In the genomic region with DNA sequence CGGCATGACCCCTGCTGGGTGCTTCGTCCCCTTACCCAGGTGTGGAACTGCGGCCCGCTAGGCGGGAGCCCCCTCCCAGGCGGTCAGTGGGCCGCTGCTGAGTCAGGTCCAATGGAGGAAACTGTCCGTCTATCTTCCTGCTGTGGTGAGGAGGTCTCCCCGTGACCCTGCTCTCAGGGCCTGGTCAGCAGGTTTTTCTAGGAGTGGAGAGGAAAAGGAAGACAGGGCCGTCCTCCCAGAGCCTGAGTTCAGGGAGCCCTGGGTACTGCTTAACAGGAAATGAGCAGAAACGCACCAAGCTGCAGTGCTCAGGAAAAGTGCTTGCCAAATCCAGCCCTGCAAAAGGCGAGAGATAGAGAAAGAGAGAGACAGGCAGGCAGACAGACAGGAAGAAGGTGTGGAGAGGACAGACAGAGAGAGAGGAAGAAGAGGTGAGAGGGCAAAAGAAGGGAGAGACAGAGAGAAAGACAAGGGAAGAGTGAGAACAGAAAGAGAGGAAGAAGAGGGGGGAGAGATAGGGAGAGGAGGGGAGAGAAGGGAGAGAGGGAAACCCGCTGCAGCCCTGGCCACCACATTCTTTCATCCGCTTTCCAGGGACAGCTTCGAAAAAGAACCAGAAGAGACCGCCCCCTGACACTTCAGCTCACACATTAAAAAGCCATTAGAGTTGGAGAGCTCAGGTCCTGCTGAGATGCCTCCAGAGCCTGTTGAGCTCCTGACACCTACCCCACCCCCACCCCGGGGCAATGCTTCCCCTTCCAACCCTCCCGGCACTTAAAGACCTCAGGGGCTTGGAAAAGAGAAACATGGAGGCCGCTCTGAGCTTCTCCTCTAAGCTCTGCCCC, we compare ENCODE assay signal across 8 cellular contexts. TPM values are rescaled to one million over a fixed set of nuclear protein-coding genes. Genes with fewer than 3 reads are reported as not detected.
DNase-seq lines count a peak whose midpoint lies in the region; ATAC-seq, FAIRE-seq and TF ChIP-seq lines count a peak whose summit lies in the region.

No MANE protein-coding gene starts in this region.

- no peak for TF ChIP-seq EP300 in H1 (IDR thresholded peaks at IDR 0.05; ENCODE audit: borderline replicate concordance in 1 of 2, low read depth in 2 of 2, low read length in 2 of 2)

- H3K14ac ChIP-seq in H1 (ENCODE audit: insufficient read length) = no peak overlapping the region

- H3K9me3 Mint-ChIP-seq in naive B cell (no peaks in the 10 kb centered on the region), Calu3 (ENCODE audit: low read depth, unreplicated experiment) (no peaks in the 10 kb centered on the region)

- peaks cover 28 to 50% of the 10 kb centered on the region in 2 experiments for H4K20me1 ChIP-seq in H1 (replicated peaks in 1 of 2; ENCODE audit: control insufficient read depth in 1 of 2, insufficient read depth in 2 of 2, low read length in 2 of 2)

- H3K18ac ChIP-seq in H1 (ENCODE audit: extremely low read depth, low read length) = peak overlapping the region; percentile 75

- peak overlapping the region; percentile 61 to 89 for H3K4me2 ChIP-seq in H1 (ENCODE audit: insufficient read depth in 1 of 2, low read depth in 2 of 2, low read length in 2 of 2)

- H3K56ac ChIP-seq in H1 (replicated peaks; ENCODE audit: insufficient read length, low read depth, low read length) = no peak overlapping the region

- no peak overlapping the region for H4K5ac ChIP-seq in H1 (ENCODE audit: insufficient read length, low read depth, low read length)

- 0 out of 2 replicates have a peak overlapping the region, but pooled peaks have one; percentile 7 for H2AK5ac ChIP-seq in H1 (ENCODE audit: low read depth, low read length)

- TF ChIP-seq CTCF in AG10803 (conservative IDR thresholded peaks at IDR 0.05; ENCODE audit: low read length) = no peak
- no peak for TF ChIP-seq CTCF in H1 (IDR thresholded peaks at IDR 0.05; ENCODE audit: control extremely low read depth in 1 of 3, insufficient read depth in 1 of 3, low read depth in 1 of 3, low read length in 3 of 3)
- TF ChIP-seq CTCF in Calu3 (IDR thresholded peaks at IDR 0.05; ENCODE audit: unreplicated experiment) = no peak

- H3K23ac ChIP-seq in H1 (ENCODE audit: insufficient read length) = no peak overlapping the region

- H3K27ac Mint-ChIP-seq in naive B cell (peak overlapping the region in 5 of 6 donors; percentile 15 to 97 (median 48)), Calu3 (ENCODE audit: unreplicated experiment) (no peak overlapping the region)

- no peak overlapping the region for H2BK120ac ChIP-seq in H1 (replicated peaks; ENCODE audit: low read depth, low read length)

- no peaks in the 10 kb centered on the region for H3K27me3 Mint-ChIP-seq in naive B cell
- no peaks in the 10 kb centered on the region for H3K27me3 Mint-ChIP-seq in Calu3 (ENCODE audit: unreplicated experiment)

- CTCF ChIA-PET in H1 (lab: Charles Lee; ENCODE audit: partially characterized antibody) = interaction anchor here (0.7 to 7.2 kb wide), 12 partner anchors 10 to 123 kb away, joined by 3 to 72 read pairs (median 6); a partner anchor contains a TSS
- CTCF ChIA-PET in Calu3 (lab: Charles Lee) = no interaction called here

- peak overlapping the region; percentile 71 for H3K4ac ChIP-seq in H1 (replicated peaks; ENCODE audit: insufficient read length, low read depth, low read length)

- H4K8ac ChIP-seq in H1 (ENCODE audit: extremely low read depth, insufficient read depth, low read length) = no peak overlapping the region; the same call in 1 of the 2 replicates

- H3K23me2 ChIP-seq in H1 (ENCODE audit: low read depth, low read length) = no peaks in the 10 kb centered on the region; the same call in 1 of the 2 replicates

- no peak overlapping the region for H3K27ac ChIP-seq in H1 (ENCODE audit: low read depth, low read length)

- H3K4me3 Mint-ChIP-seq in naive B cell (peak overlapping the region in 2 of 8 donors; percentile 37 to 53), Calu3 (ENCODE audit: low read depth, unreplicated experiment) (no peak overlapping the region)

- TF ChIP-seq POLR2A in H1 (IDR thresholded peaks at IDR 0.05; ENCODE audit: control extremely low read depth in 1 of 2, low read depth in 2 of 2, low read length in 2 of 2) = no peak

- peaks cover 40% of the 10 kb centered on the region for H3K79me1 ChIP-seq in H1 (ENCODE audit: low read depth, low read length)

- peak overlapping the region; percentile 44 for H4K91ac ChIP-seq in H1 (replicated peaks; ENCODE audit: insufficient read length, low read length)

- peak overlapping the region; percentile 40; the same call in 1 of the 2 replicates for H2BK5ac ChIP-seq in H1 (ENCODE audit: low read depth, low read length)

- intact Hi-C loops in head of caudate nucleus (cut with DNase I) (no loop called here), Calu3 (cut with micrococcal nuclease; ENCODE audit: unreplicated experiment) (no loop called here)

- 0 out of 2 replicates have a peak overlapping the region, but pooled peaks have one; percentile 9 for H2BK20ac ChIP-seq in H1 (ENCODE audit: low read length)

- H2BK12ac ChIP-seq in H1 (ENCODE audit: low read depth, low read length) = peak overlapping the region; percentile 91

- WGBS in H1 (ENCODE audit: extremely low coverage in 1 of 2, insufficient coverage in 1 of 2, insufficient read length in 1 of 2, insufficient replicate concordance in 2 of 2, low coverage in 1 of 2, low lambda C conversion rate in 2 of 2, missing lambda C conversion rate in 1 of 2), 2 experiments = 53% methylated on average over 19 of the region's 19 CpGs; no CpG with 5 or more reads in 1 of the 2 experiments

- peak in 1 of 2 experiments; percentile 8; a peak in 1 of 4 replicates for TF ChIP-seq RAD21 in H1 (IDR thresholded peaks at IDR 0.05 in 1 of 2, conservative IDR thresholded peaks at IDR 0.05 in 1 of 2; ENCODE audit: low read depth in 2 of 2, low read length in 2 of 2)

- H2AFZ ChIP-seq in H1 (ENCODE audit: low read length) = no peak overlapping the region

- H3K4me1 Mint-ChIP-seq in naive B cell = peaks cover 22 to 58% (median 52%) of the 10 kb centered on the region in 3 donors
- H3K4me1 Mint-ChIP-seq in Calu3 (ENCODE audit: low read depth, unreplicated experiment) = peaks cover 22% of the 10 kb centered on the region

- peaks cover 0 to 83% of the 10 kb centered on the region in 2 experiments; a peak in 2 of 4 replicates for H3K79me2 ChIP-seq in H1 (ENCODE audit: control insufficient read depth in 1 of 2, insufficient read depth in 2 of 2, low read length in 2 of 2)

- POLR2A ChIA-PET in H1 (lab: Charles Lee; ENCODE audit: partially characterized antibody) = interaction anchor here (0.9 to 5.2 kb wide), 12 partner anchors 10 to 66 kb away, joined by 3 to 57 read pairs (median 4); a partner anchor contains a TSS

- no peaks in the 10 kb centered on the region for H3K9me3 ChIP-seq in H1 (ENCODE audit: insufficient read depth in 2 of 2, low read depth in 1 of 2, low read length in 1 of 2)

- H2BK15ac ChIP-seq in H1 (ENCODE audit: low read length) = 0 out of 2 replicates have a peak overlapping the region, but pooled peaks have one; percentile 61

- no peak for ATAC-seq in naive B cell (ENCODE audit: low read depth in 2 of 2)

- H3K36me3 ChIP-seq in H1 (ENCODE audit: control insufficient read depth in 2 of 4, insufficient read depth in 4 of 4, low read length in 3 of 4) = no peaks in the 10 kb centered on the region; a peak in 1 of 8 replicates

- FAIRE-seq in H1 (lab: Jason Lieb, UNC) = peak; percentile 76

- DNase-seq in AG10803 (ENCODE audit: low read depth) = peak; percentile 55
- DNase-seq in NCI-H510A (lab: John Stamatoyannopoulos, UW) = peak; percentile 55
- peak in 1 of 2 experiments; percentile 51 for DNase-seq in H1 (ENCODE audit: low read depth in 1 of 2, low spot score in 2 of 2)
- DNase-seq in naive B cell = no peak
- no peak for DNase-seq in NCI-H1092 treated with DMSO at 0.1 percent for 48 hours (lab: John Stamatoyannopoulos, UW)
- no peak for DNase-seq in head of caudate nucleus
- no peak for DNase-seq in NCI-H187 treated with DMSO at 0.1 percent for 48 hours (lab: John Stamatoyannopoulos, UW)
- no peak for DNase-seq in Calu3

- H3K36me3 Mint-ChIP-seq in naive B cell (peaks cover 0 to 7% of the 10 kb centered on the region in 2 donors), Calu3 (ENCODE audit: insufficient read depth, unreplicated experiment) (peaks cover 5% of the 10 kb centered on the region)

- no peaks in the 10 kb centered on the region for H3K27me3 ChIP-seq in H1 (replicated peaks in 1 of 4; ENCODE audit: control insufficient read depth in 3 of 4, extremely low read depth in 1 of 4, insufficient read depth in 3 of 4, low read length in 3 of 4)

- BruUV-seq in Calu3 (replicated peaks; lab: Mats Ljungman, UMichigan) = no TSS peak

- H3K4me3 ChIP-seq in AG10803 (ENCODE audit: low read length) (peak overlapping the region; percentile 15), H1 (ENCODE audit: extremely low read depth in 1 of 4, insufficient read depth in 2 of 4, low read depth in 3 of 4, low read length in 4 of 4) (peak overlapping the region in 3 of 4 experiments; percentile 3 to 48 (median 15); a peak in 5 of 8 replicates)

- 0 out of 7 replicates have a peak overlapping the region, but pooled peaks of 1 of the 4 experiments have one; percentile 16 for H3K9ac ChIP-seq in H1 (replicated peaks in 1 of 4; ENCODE audit: extremely low read depth in 1 of 4, low read depth in 3 of 4, low read length in 3 of 4)

- H3K4me1 ChIP-seq in H1 (replicated peaks in 1 of 4; ENCODE audit: control insufficient read depth in 3 of 4, insufficient read depth in 4 of 4, low read length in 3 of 4) = peaks cover 10 to 39% (median 26%) of the 10 kb centered on the region in 4 experiments

RNA-seq across cellular contexts. Expression of a gene that starts 10.1 kb away (rescaled TPM):
- 102 TPM in 2 replicates for total RNA-seq in H1 (2021; fragmentation: NEBNext Ultra II Directional; extraction: Animal tissue kit (Norgen Biotek cat#: 25700))
- polyA plus RNA-seq in H1 (2011; rRNA removed) = 81.5 and 120 TPM in 2 replicates
- polyA plus RNA-seq in H1 (2011; cell fraction: cytosol; rRNA removed) = 72.0 TPM
- polyA plus RNA-seq in H1 (2011; cell fraction: nucleus; rRNA removed) = 90.4 TPM
- polyA plus RNA-seq in H1 (2012, experiment 1 of 2) = 57.4 to 81.4 TPM (median 79.5 TPM) in 4 replicates
- polyA plus RNA-seq in H1 (2012, experiment 2 of 2) = 84.4 TPM
- 86.5 TPM for polyA plus RNA-seq in H1 (2013, experiment 1 of 2)
- polyA plus RNA-seq in H1 (2013, experiment 2 of 2) = 87.7 TPM
- polyA minus RNA-seq in H1 (2011; rRNA and poly(A)+ RNA removed) = 18.0 and 18.8 TPM in 2 replicates
- 40.1 TPM for polyA minus RNA-seq in H1 (2011; cell fraction: cytosol; rRNA and poly(A)+ RNA removed)
- polyA minus RNA-seq in H1 (2011; cell fraction: nucleus; rRNA and poly(A)+ RNA removed) = 27.2 TPM
- polyA plus RNA-seq in naive B cell (ENCODE audit: low read depth in 6 of 6) = 10 to 100 TPM in 5 of 6 donors, 1 to 10 TPM in 1; 4.9 to 18.5 (median 12.7) TPM
- total RNA-seq in Calu3 (2022) = 40.7 and 42.0 TPM in 2 replicates

RNA-seq across cellular contexts. Expression of a gene that starts 12.2 kb away (rescaled TPM):
- 146 and 147 TPM in 2 replicates for total RNA-seq in H1 (2021; fragmentation: NEBNext Ultra II Directional; extraction: Animal tissue kit (Norgen Biotek cat#: 25700))
- polyA plus RNA-seq in H1 (2011; rRNA removed) (122 and 190 TPM in 2 replicates), naive B cell (ENCODE audit: low read depth in 6 of 6) (1 to 10 TPM in 5 of 6 donors, under 1 TPM in 1; 0.14 to 4.8 (median 2.7) TPM)
- polyA plus RNA-seq in H1 (2011; cell fraction: cytosol; rRNA removed) = 126 TPM
- polyA plus RNA-seq in H1 (2011; cell fraction: nucleus; rRNA removed) = 306 TPM
- 88.0 to 134 TPM (median 124 TPM) in 4 replicates for polyA plus RNA-seq in H1 (2012, experiment 1 of 2)
- 49.9 TPM for polyA plus RNA-seq in H1 (2012, experiment 2 of 2)
- polyA plus RNA-seq in H1 (2013, experiment 1 of 2) = 98.3 TPM
- 96.0 TPM for polyA plus RNA-seq in H1 (2013, experiment 2 of 2)
- 58.2 and 63.1 TPM in 2 replicates for polyA minus RNA-seq in H1 (2011; rRNA and poly(A)+ RNA removed)
- 94.8 TPM for polyA minus RNA-seq in H1 (2011; cell fraction: cytosol; rRNA and poly(A)+ RNA removed)
- 110 TPM for polyA minus RNA-seq in H1 (2011; cell fraction: nucleus; rRNA and poly(A)+ RNA removed)
- total RNA-seq in Calu3 (2022) = 37.2 and 43.3 TPM in 2 replicates

RNA-seq across cellular contexts. Expression of a gene that starts 46.9 kb away (rescaled TPM):
- 24.2 and 27.7 TPM in 2 replicates for total RNA-seq in H1 (2021; fragmentation: NEBNext Ultra II Directional; extraction: Animal tissue kit (Norgen Biotek cat#: 25700))
- polyA plus RNA-seq in H1 (2011; rRNA removed) (22.9 and 31.6 TPM in 2 replicates), naive B cell (ENCODE audit: low read depth in 6 of 6) (1 to 10 TPM; 4.6 to 6.3 (median 5.4) TPM)
- polyA plus RNA-seq in H1 (2011; cell fraction: cytosol; rRNA removed) = 25.7 TPM
- 32.1 TPM for polyA plus RNA-seq in H1 (2011; cell fraction: nucleus; rRNA removed)
- 15.1 to 38.3 TPM (median 35.6 TPM) in 4 replicates for polyA plus RNA-seq in H1 (2012, experiment 1 of 2)
- polyA plus RNA-seq in H1 (2012, experiment 2 of 2) = 21.6 TPM
- 15.0 TPM for polyA plus RNA-seq in H1 (2013, experiment 1 of 2)
- polyA plus RNA-seq in H1 (2013, experiment 2 of 2) = 12.4 TPM
- 10.8 and 12.6 TPM in 2 replicates for polyA minus RNA-seq in H1 (2011; rRNA and poly(A)+ RNA removed)
- 13.0 TPM for polyA minus RNA-seq in H1 (2011; cell fraction: cytosol; rRNA and poly(A)+ RNA removed)
- polyA minus RNA-seq in H1 (2011; cell fraction: nucleus; rRNA and poly(A)+ RNA removed) = 15.3 TPM
- total RNA-seq in Calu3 (2022) = 15.3 and 21.1 TPM in 2 replicates

RNA-seq across cellular contexts. Expression of a gene that starts 51.6 kb away (rescaled TPM):
- 15.3 and 18.1 TPM in 2 replicates for total RNA-seq in H1 (2021; fragmentation: NEBNext Ultra II Directional; extraction: Animal tissue kit (Norgen Biotek cat#: 25700))
- 33.6 and 37.3 TPM in 2 replicates for polyA plus RNA-seq in H1 (2011; rRNA removed)
- polyA plus RNA-seq in H1 (2011; cell fraction: cytosol; rRNA removed) = 39.4 TPM
- 33.5 TPM for polyA plus RNA-seq in H1 (2011; cell fraction: nucleus; rRNA removed)
- 21.5 to 32.2 TPM (median 25.1 TPM) in 4 replicates for polyA plus RNA-seq in H1 (2012, experiment 1 of 2)
- polyA plus RNA-seq in H1 (2012, experiment 2 of 2) = 30.2 TPM
- 18.5 TPM for polyA plus RNA-seq in H1 (2013, experiment 1 of 2)
- polyA plus RNA-seq in H1 (2013, experiment 2 of 2) = 19.0 TPM
- 11.4 and 11.9 TPM in 2 replicates for polyA minus RNA-seq in H1 (2011; rRNA and poly(A)+ RNA removed)
- polyA minus RNA-seq in H1 (2011; cell fraction: cytosol; rRNA and poly(A)+ RNA removed) = 12.0 TPM
- 8.0 TPM for polyA minus RNA-seq in H1 (2011; cell fraction: nucleus; rRNA and poly(A)+ RNA removed)
- under 1 TPM in 1 of 6 donors, not detected in 5; 0.94 TPM for polyA plus RNA-seq in naive B cell (ENCODE audit: low read depth in 6 of 6)
- 28.7 and 30.5 TPM in 2 replicates for total RNA-seq in Calu3 (2022)

Comparison
In these comparisons a context has a peak if more than half of its experiments do, and no peak if none do; other contexts are left out.
1. DNase-seq: peak in AG10803 (single experiment) and NCI-H510A (single experiment); none in naive B cell (single experiment), NCI-H1092 treated with DMSO at 0.1 percent for 48 hours (single experiment), head of caudate nucleus (0 of 42), NCI-H187 treated with DMSO at 0.1 percent for 48 hours (single experiment) and Calu3 (single experiment).